Comparison of ENCODE assay signal across 1 cellular context in genomic region chr1:31788138-31788824, GRCh38.
TF ChIP-seq lines count a peak whose summit lies in the region.

No MANE protein-coding gene starts in this region.

TF ChIP-seq in K562, 482 proteins besides CTCF, POLR2A, EP300 and RAD21 (continued from another document and continues in another):
- no peak for TF ChIP-seq E4F1 (CRISPR knock-in tag; IDR thresholded peaks at IDR 0.05; ENCODE audit: borderline replicate concordance)
- no peak for TF ChIP-seq GATAD2A (IDR thresholded peaks at IDR 0.05)
- no peak for TF ChIP-seq PCBP2 (IDR thresholded peaks at IDR 0.05; ENCODE audit: low read depth, low read length, poor library complexity, severe bottlenecking)
- no peak for TF ChIP-seq ZNF175 (CRISPR knock-in tag; IDR thresholded peaks at IDR 0.05; ENCODE audit: low read depth)
- TF ChIP-seq RHOXF2B (CRISPR knock-in tag; conservative IDR thresholded peaks at IDR 0.05) = no peak
- peak; percentile 41 for TF ChIP-seq RAD51 (IDR thresholded peaks at IDR 0.05; ENCODE audit: borderline replicate concordance, low read depth)
- no peak for TF ChIP-seq IRF9 (tag; IDR thresholded peaks at IDR 0.05)
- TF ChIP-seq PHF20 (IDR thresholded peaks at IDR 0.05; ENCODE audit: partially characterized antibody) = peak; percentile 47
- peak; percentile 90 for TF ChIP-seq NKRF (IDR thresholded peaks at IDR 0.05; ENCODE audit: borderline replicate concordance)
- peak; percentile 85 for TF ChIP-seq L3MBTL2 (IDR thresholded peaks at IDR 0.05)
- no peak for TF ChIP-seq TCF7L2 (IDR thresholded peaks at IDR 0.05; ENCODE audit: low read depth, low read length)
- peak in 1 of 2 experiments; percentile 19 for TF ChIP-seq E2F6 (IDR thresholded peaks at IDR 0.05; ENCODE audit: borderline replicate concordance in 1 of 2, extremely low read depth in 1 of 2, insufficient read depth in 1 of 2, insufficient read length in 1 of 2, low read depth in 1 of 2, low read length in 1 of 2, poor library complexity in 1 of 2, severe bottlenecking in 1 of 2)
- peak in 1 of 2 experiments; percentile 99; a peak in 2 of 4 replicates for TF ChIP-seq CSDE1 (IDR thresholded peaks at IDR 0.05)
- TF ChIP-seq BCL6 (CRISPR knock-in tag; IDR thresholded peaks at IDR 0.05) = no peak
- peak; percentile 98 for TF ChIP-seq MYNN (IDR thresholded peaks at IDR 0.05)
- TF ChIP-seq MYNN (CRISPR knock-in tag; IDR thresholded peaks at IDR 0.05) = no peak
- TF ChIP-seq ETV5 (CRISPR knock-in tag; IDR thresholded peaks at IDR 0.05; ENCODE audit: low read depth) = peak; percentile 74
- peak; percentile 86 for TF ChIP-seq PBX2 (CRISPR knock-in tag; IDR thresholded peaks at IDR 0.05; ENCODE audit: low read depth)
- TF ChIP-seq PBX2 (tag; conservative IDR thresholded peaks at IDR 0.05; ENCODE audit: low read depth) = peak; percentile 92
- 0 out of 2 replicates have a peak, but pooled peaks have one; percentile 35 for TF ChIP-seq HEY1 (CRISPR knock-in tag; IDR thresholded peaks at IDR 0.05; ENCODE audit: borderline replicate concordance)
- peak; percentile 67 for TF ChIP-seq NBN (IDR thresholded peaks at IDR 0.05; ENCODE audit: low read depth)
- TF ChIP-seq KDM5B (IDR thresholded peaks at IDR 0.05; ENCODE audit: insufficient replicate concordance, low read depth, low read length) = peak; percentile 78
- TF ChIP-seq MXI1 (IDR thresholded peaks at IDR 0.05; ENCODE audit: low read depth, low read length) = peak; percentile 99
- TF ChIP-seq CHD2 (IDR thresholded peaks at IDR 0.05; ENCODE audit: low read depth, low read length) = no peak; the same call in 1 of the 2 replicates
- TF ChIP-seq ZBTB40 (IDR thresholded peaks at IDR 0.05) = peak; percentile 87
- no peak for TF ChIP-seq ZBTB40 (CRISPR knock-in tag; IDR thresholded peaks at IDR 0.05)
- TF ChIP-seq FOXM1 (IDR thresholded peaks at IDR 0.05; ENCODE audit: low read depth) = no peak
- no peak for TF ChIP-seq FOXM1 (CRISPR knock-in tag; IDR thresholded peaks at IDR 0.05; ENCODE audit: low read depth)
- TF ChIP-seq STAT6 (CRISPR knock-in tag; IDR thresholded peaks at IDR 0.05) = peak; percentile 66; the same call in 1 of the 2 replicates
- peak; percentile 41; the same call in 1 of the 2 replicates for TF ChIP-seq NR2C2 (CRISPR knock-in tag; IDR thresholded peaks at IDR 0.05)
- TF ChIP-seq NR2C2 (tag; IDR thresholded peaks at IDR 0.05) = peak; percentile 79; the same call in 1 of the 2 replicates
- peak in 1 of 3 experiments; percentile 13 for TF ChIP-seq YY1 (IDR thresholded peaks at IDR 0.05; ENCODE audit: borderline replicate concordance in 1 of 3, control insufficient read depth in 1 of 3, extremely low read depth in 1 of 3, insufficient read depth in 3 of 3, insufficient read length in 1 of 3, insufficient replicate concordance in 2 of 3, low read depth in 1 of 3, low read length in 2 of 3)
- TF ChIP-seq ADNP (tag; IDR thresholded peaks at IDR 0.05) = no peak
- 0 out of 2 replicates have a peak, but pooled peaks have one; percentile 51 for TF ChIP-seq ZBTB26 (CRISPR knock-in tag; IDR thresholded peaks at IDR 0.05)
- TF ChIP-seq POU5F1 (IDR thresholded peaks at IDR 0.05; ENCODE audit: borderline replicate concordance, low read depth, low read length, partially characterized antibody) = no peak
- TF ChIP-seq RFX1 (IDR thresholded peaks at IDR 0.05) = peak; percentile 100
- no peak for TF ChIP-seq MEF2A (IDR thresholded peaks at IDR 0.05; ENCODE audit: control insufficient read depth, low read depth, low read length)
